ENCODE assay signal across 23 cellular contexts in the genomic region with DNA sequence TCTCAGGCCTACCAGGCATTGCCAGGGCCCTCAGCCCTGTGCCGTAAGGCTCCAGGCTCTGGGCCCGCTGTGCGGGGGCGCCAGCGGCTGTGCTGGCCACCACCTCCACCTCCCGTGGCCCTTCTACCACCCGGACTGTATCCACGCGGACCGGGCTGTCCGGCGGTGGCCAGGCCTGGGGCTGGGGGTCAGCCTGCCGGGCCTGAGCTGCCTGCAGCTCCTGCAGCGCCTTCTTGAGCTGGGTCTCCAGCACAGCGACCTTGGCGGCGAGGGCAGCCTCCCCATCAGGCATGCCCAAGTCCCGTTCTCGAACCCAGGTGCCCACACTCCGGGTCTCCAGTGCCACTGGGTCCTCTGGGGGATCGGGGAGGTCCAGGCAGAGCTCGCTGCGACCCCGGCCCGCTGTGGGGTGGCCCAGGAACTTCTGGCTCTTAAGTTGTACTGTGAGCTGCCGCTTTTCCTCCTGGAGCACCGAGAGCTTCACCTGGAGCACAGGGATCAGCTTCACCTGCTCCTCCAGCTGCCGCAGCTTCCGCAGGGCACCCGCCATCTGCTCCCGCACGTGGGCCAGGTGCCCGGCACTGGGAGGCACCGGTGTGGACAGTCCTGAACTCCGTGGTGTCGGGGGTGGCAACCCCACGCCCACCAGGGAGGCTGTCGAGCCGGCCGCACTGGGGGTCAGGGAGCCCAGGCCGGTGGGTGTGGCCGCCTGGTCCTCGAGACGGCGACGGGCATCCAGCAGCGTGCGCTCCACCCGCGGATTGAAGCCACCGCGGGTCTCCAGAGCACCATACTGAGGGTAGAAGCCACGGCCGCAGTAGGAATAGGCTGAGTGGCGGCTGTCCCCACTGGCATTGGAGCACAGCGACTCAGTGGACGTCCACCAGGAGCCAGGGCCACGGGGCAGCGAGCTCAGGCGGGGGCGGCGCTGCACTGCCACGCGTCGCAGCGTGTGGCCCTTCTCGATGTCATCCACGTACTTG. TPM values are rescaled to one million over a fixed set of nuclear protein-coding genes. Genes with fewer than 3 reads are reported as not detected.
DNase-seq lines count a peak whose midpoint lies in the region; ATAC-seq and TF ChIP-seq lines count a peak whose summit lies in the region.
"Had no signal": no experiment of that assay in that cellular context is flagged by ENCODE, and none has a peak within 500 bp of the region (broad histone marks: within the 10 kb centered on the region; RNA-seq: fewer than 3 reads in every experiment).

No MANE protein-coding gene starts in this region.

- no peak overlapping the region for H3K4ac ChIP-seq in neuronal stem cell (ENCODE audit: low read length)

- no peak overlapping the region for H2BK120ac ChIP-seq in neuronal stem cell (ENCODE audit: low read depth, low read length)

- POLR2A ChIA-PET in SK-N-SH (lab: Yijun Ruan, JAX), result no interaction called here
- POLR2A ChIA-PET in activated CD4-positive, alpha-beta T cell treated with anti-CD3 and anti-CD28 coated beads for 36 hours (lab: Charles Lee), result no interaction called here

- peak overlapping the region; percentile 56 for H3K14ac ChIP-seq in neuronal stem cell (ENCODE audit: low read length)

- H3K36me3 ChIP-seq in NT2/D1 (ENCODE audit: insufficient read depth, insufficient read length, low read length) (peaks cover 52% of the 10 kb centered on the region), esophagus (ENCODE audit: control insufficient read depth in 2 of 2, insufficient read depth in 2 of 2, low read length in 1 of 2) (peaks cover 0 to 18% of the 10 kb centered on the region in 2 donors), neuronal stem cell (replicated peaks in 1 of 2; ENCODE audit: control insufficient read depth in 2 of 2, insufficient read depth in 2 of 2, low read length in 2 of 2) (peaks cover 3 to 43% of the 10 kb centered on the region in 2 donors), thymus (ENCODE audit: control insufficient read depth, insufficient read depth) (peaks cover 8% of the 10 kb centered on the region), SK-N-SH (replicated peaks in 1 of 2; ENCODE audit: control insufficient read depth in 1 of 2, insufficient read depth in 2 of 2, low read length in 1 of 2) (peaks cover 29 to 36% of the 10 kb centered on the region in 2 experiments)

- peak overlapping the region; percentile 92 for H4K8ac ChIP-seq in neuronal stem cell (ENCODE audit: low read depth, low read length)

- H3K9me3 ChIP-seq in NT2/D1 (ENCODE audit: insufficient read depth, low read length), result no peaks in the 10 kb centered on the region
- H3K9me3 ChIP-seq in esophagus (ENCODE audit: control insufficient read depth in 2 of 2, insufficient read depth in 1 of 2, low read depth in 1 of 2, low read length in 1 of 2), result no peaks in the 10 kb centered on the region
- H3K9me3 ChIP-seq in neuronal stem cell (replicated peaks in 1 of 2; ENCODE audit: control insufficient read depth in 2 of 2, insufficient read depth in 1 of 2, low read depth in 1 of 2, low read length in 2 of 2), result no peaks in the 10 kb centered on the region
- H3K9me3 ChIP-seq in thymus (ENCODE audit: control insufficient read depth), result no peaks in the 10 kb centered on the region
- H3K9me3 ChIP-seq in SK-N-SH, result no peaks in the 10 kb centered on the region

- H3K79me1 ChIP-seq in neuronal stem cell (ENCODE audit: low read depth, low read length), result no peaks in the 10 kb centered on the region

- H3K4me1 Mint-ChIP-seq in activated CD4-positive, alpha-beta T cell treated with anti-CD3 and anti-CD28 coated beads for 36 hours, result peaks cover 7% of the 10 kb centered on the region

- intact Hi-C loops in activated CD4-positive, alpha-beta T cell treated with anti-CD3 and anti-CD28 coated beads for 36 hours (cut with DNase I, micrococcal nuclease), result no loop called here

- peaks cover 78% of the 10 kb centered on the region for H3K79me2 ChIP-seq in SK-N-SH (ENCODE audit: insufficient read depth)

- no peak for TF ChIP-seq CTCF in SK-N-SH (IDR thresholded peaks at IDR 0.05)

- 84 to 87% methylated on average over 68 of the region's 68 CpGs for WGBS in esophagus, 2 donors
- WGBS in neuronal stem cell (ENCODE audit: extremely low coverage in 2 of 2, insufficient read length in 2 of 2, insufficient replicate concordance in 1 of 2), 2 donors, result no CpG with 5 or more reads among the region's 68 CpGs
- 96% methylated on average over 68 of the region's 68 CpGs for WGBS in thymus
- WGBS in SK-N-SH (ENCODE audit: low lambda C conversion rate), result 97% methylated on average over 38 of the region's 68 CpGs

- no peak for ATAC-seq in GM21528 (IDR thresholded peaks at IDR 0.05; ENCODE audit: low FRiP score, unreplicated experiment)
- no peak for ATAC-seq in activated CD4-positive, alpha-beta T cell treated with anti-CD3 and anti-CD28 coated beads for 36 hours
- ATAC-seq: activated CD8-positive, alpha-beta T cell treated with anti-CD3 and anti-CD28 coated beads, Interleukin-2, amount 10 ng/mL, durations not matched to agents 7 days and 5 days; activated naive CD4-positive, alpha-beta T cell treated with anti-CD3 and anti-CD28 coated beads, Interleukin-2, amount 50 U/mL, for 72 hours; activated T-cell treated with anti-CD3 and anti-CD28 coated beads, Interleukin-2, amount 50 U/mL, for 4 hours; GM23338 had no signal

- no peak overlapping the region for H3K27ac Mint-ChIP-seq in activated CD4-positive, alpha-beta T cell treated with anti-CD3 and anti-CD28 coated beads for 36 hours
- H3K27ac Mint-ChIP-seq: activated CD8-positive, alpha-beta T cell treated with anti-CD3 and anti-CD28 coated beads, Interleukin-2, amount 10 ng/mL, durations not matched to agents 7 days and 5 days; activated naive CD4-positive, alpha-beta T cell treated with anti-CD3 and anti-CD28 coated beads, Interleukin-2, amount 50 U/mL, for 72 hours; GM23338; memory B cell; progenitor cell of endocrine pancreas had no signal

- no peak overlapping the region for H2BK5ac ChIP-seq in neuronal stem cell (ENCODE audit: low read length)

- H3K4me1 ChIP-seq in NT2/D1 (ENCODE audit: insufficient read depth, insufficient read length) (peaks cover 16% of the 10 kb centered on the region), esophagus (ENCODE audit: control insufficient read depth in 2 of 2, insufficient read depth in 2 of 2, low read length in 1 of 2) (peaks cover 0 to 12% of the 10 kb centered on the region in 2 donors), neuronal stem cell (ENCODE audit: control insufficient read depth in 2 of 2, insufficient read depth in 1 of 2, low read depth in 1 of 2, low read length in 2 of 2) (peaks cover 4 to 7% of the 10 kb centered on the region in 2 donors), thymus (ENCODE audit: control insufficient read depth, insufficient read depth, low read length) (peaks cover 10% of the 10 kb centered on the region), SK-N-SH (ENCODE audit: control insufficient read depth in 1 of 2, insufficient read depth in 2 of 2, low read depth in 1 of 2, low read length in 1 of 2) (peaks cover 10 to 24% of the 10 kb centered on the region in 2 experiments; a peak in 1 of 4 replicates)

- CTCF ChIA-PET in SK-N-SH (lab: Yijun Ruan, JAX), result interaction anchor here (1.4 kb wide), 1 partner anchor 11 kb away, joined by 4 read pairs; no protein-coding TSS in a partner anchor
- CTCF ChIA-PET in activated CD4-positive, alpha-beta T cell treated with anti-CD3 and anti-CD28 coated beads for 36 hours (lab: Charles Lee), result no interaction called here

- DNase-seq in NT2/D1 (ENCODE audit: low read depth, low spot score), result no peak
- no peak for DNase-seq in neuronal stem cell (ENCODE audit: low spot score)
- no peak for DNase-seq in SK-N-SH
- no peak for DNase-seq in activated CD4-positive, alpha-beta T cell treated with anti-CD3 and anti-CD28 coated beads for 36 hours
- DNase-seq in effector CD8-positive, alpha-beta T cell (lab: John Stamatoyannopoulos, UW), result no peak
- DNase-seq: activated CD8-positive, alpha-beta T cell treated with anti-CD3 and anti-CD28 coated beads, Interleukin-2, amount 10 ng/mL, durations not matched to agents 7 days and 5 days; activated T-cell treated with anti-CD3 and anti-CD28 coated beads, Interleukin-2, amount 50 U/mL, for 4 hours; DND-41; dorsolateral prefrontal cortex; NCI-H1417 treated with DMSO at 0.1 percent for 48 hours; NCI-H226; NK-92 treated with Interleukin-12 subunit alpha and Interleukin-12 subunit beta, amount 100 ng/mL, for 24 hours; T-helper 1 cell had no signal

- H2AFZ ChIP-seq in neuronal stem cell (ENCODE audit: low read length), result no peak overlapping the region
- H2AFZ ChIP-seq in SK-N-SH (ENCODE audit: low read depth), result no peak overlapping the region
- H2AFZ ChIP-seq: GM23338 had no signal

- H2AK5ac ChIP-seq in neuronal stem cell (ENCODE audit: low read depth, low read length), result peak overlapping the region; percentile 56

- H3K23ac ChIP-seq in neuronal stem cell (ENCODE audit: low read depth, low read length, poor library complexity), result no peak overlapping the region

- peak overlapping the region; percentile 56 for H3K9ac ChIP-seq in NT2/D1 (ENCODE audit: insufficient read length, low read depth)
- no peak overlapping the region for H3K9ac ChIP-seq in neuronal stem cell (ENCODE audit: low read depth, low read length, poor library complexity)
- no peak overlapping the region for H3K9ac ChIP-seq in SK-N-SH

- no peaks in the 10 kb centered on the region for H3K36me3 Mint-ChIP-seq in activated CD4-positive, alpha-beta T cell treated with anti-CD3 and anti-CD28 coated beads for 36 hours (ENCODE audit: low read depth)
- H3K36me3 Mint-ChIP-seq: activated naive CD4-positive, alpha-beta T cell treated with anti-CD3 and anti-CD28 coated beads, Interleukin-2, amount 50 U/mL, for 72 hours had no signal

- H3K27me3 ChIP-seq in NT2/D1 (ENCODE audit: insufficient read depth, insufficient read length), result no peaks in the 10 kb centered on the region
- no peaks in the 10 kb centered on the region for H3K27me3 ChIP-seq in esophagus (ENCODE audit: control insufficient read depth in 1 of 2, insufficient read depth in 2 of 2, low read length in 2 of 2)
- no peaks in the 10 kb centered on the region for H3K27me3 ChIP-seq in neuronal stem cell (ENCODE audit: control insufficient read depth in 3 of 3, insufficient read depth in 3 of 3, low read depth in 1 of 3, low read length in 3 of 3)
- H3K27me3 ChIP-seq in thymus (ENCODE audit: control insufficient read depth, insufficient read depth), result peaks cover 4% of the 10 kb centered on the region
- no peaks in the 10 kb centered on the region for H3K27me3 ChIP-seq in SK-N-SH (ENCODE audit: insufficient read depth)
- H3K27me3 ChIP-seq: dorsolateral prefrontal cortex had no signal

- H3K27ac ChIP-seq in esophagus (ENCODE audit: low read depth in 2 of 2, low read length in 1 of 2) (peak overlapping the region; percentile 37 to 57), neuronal stem cell (replicated peaks; ENCODE audit: low read length) (no peak overlapping the region), thymus (ENCODE audit: low read depth) (peak overlapping the region; percentile 18), SK-N-SH (ENCODE audit: low read depth in 2 of 2, low read length in 1 of 2) (no peak overlapping the region)

- H4K91ac ChIP-seq in neuronal stem cell (ENCODE audit: low read depth, low read length, poor library complexity), result no peak overlapping the region

- no peak for TF ChIP-seq RAD21 in SK-N-SH (IDR thresholded peaks at IDR 0.05; ENCODE audit: low read length)

- H3K4me3 ChIP-seq in NT2/D1 (ENCODE audit: insufficient read length, low read depth) (no peak overlapping the region), esophagus (ENCODE audit: low read depth in 1 of 2, low read length in 2 of 2) (no peak overlapping the region), neuronal stem cell (ENCODE audit: low read length in 2 of 2) (no peak overlapping the region), thymus (ENCODE audit: low read length) (no peak overlapping the region), SK-N-SH (ENCODE audit: low read depth in 2 of 2, low read length in 1 of 2) (no peak overlapping the region)
- H3K4me3 ChIP-seq: GM23338 had no signal

- TF ChIP-seq EP300 in SK-N-SH (IDR thresholded peaks at IDR 0.05; ENCODE audit: borderline replicate concordance in 1 of 2, low read depth in 1 of 2, low read length in 1 of 2), result no peak

- no peak overlapping the region for H2BK15ac ChIP-seq in neuronal stem cell (ENCODE audit: low read length)

- no peak overlapping the region for H3K4me3 Mint-ChIP-seq in activated CD4-positive, alpha-beta T cell treated with anti-CD3 and anti-CD28 coated beads for 36 hours
- H3K4me3 Mint-ChIP-seq: activated CD8-positive, alpha-beta T cell treated with anti-CD3 and anti-CD28 coated beads, Interleukin-2, amount 10 ng/mL, durations not matched to agents 7 days and 5 days; activated T-cell treated with anti-CD3 and anti-CD28 coated beads, Interleukin-2, amount 50 U/mL, for 4 hours; GM23338; memory B cell had no signal

- no peaks in the 10 kb centered on the region for H3K9me2 ChIP-seq in SK-N-SH

- H3K4me2 ChIP-seq in neuronal stem cell (ENCODE audit: insufficient read depth, low read length, poor library complexity, severe bottlenecking), result no peak overlapping the region
- no peak overlapping the region for H3K4me2 ChIP-seq in SK-N-SH
- H3K4me2 ChIP-seq: GM23338 had no signal

- H3K9me3 Mint-ChIP-seq in activated CD4-positive, alpha-beta T cell treated with anti-CD3 and anti-CD28 coated beads for 36 hours (ENCODE audit: low read depth), result no peaks in the 10 kb centered on the region
- H3K9me3 Mint-ChIP-seq: activated naive CD4-positive, alpha-beta T cell treated with anti-CD3 and anti-CD28 coated beads, Interleukin-2, amount 50 U/mL, for 72 hours; activated T-cell treated with anti-CD3 and anti-CD28 coated beads, Interleukin-2, amount 50 U/mL, for 4 hours; brain; GM23338; memory B cell; nephron had no signal

- H3F3A ChIP-seq in SK-N-SH (replicated peaks; ENCODE audit: insufficient read depth), result peaks cover 17% of the 10 kb centered on the region

- H3K18ac ChIP-seq in neuronal stem cell (ENCODE audit: low read length), result no peak overlapping the region

- H3K27me3 Mint-ChIP-seq in activated CD4-positive, alpha-beta T cell treated with anti-CD3 and anti-CD28 coated beads for 36 hours, result peaks cover 11% of the 10 kb centered on the region
- H3K27me3 Mint-ChIP-seq: progenitor cell of endocrine pancreas had no signal

- peaks cover 43% of the 10 kb centered on the region for H4K20me1 ChIP-seq in SK-N-SH (ENCODE audit: insufficient read depth)

- H2BK12ac ChIP-seq in neuronal stem cell (ENCODE audit: low read length), result peak overlapping the region; percentile 10

RNA-seq across cellular contexts. Expression of gene KANK2, which starts 4.1 kb away (rescaled TPM):
- 10 to 100 TPM; 33.1 to 53.9 TPM for polyA plus RNA-seq in esophagus
- 19.8 TPM for polyA plus RNA-seq in neuronal stem cell (2013, experiment 1 of 2)
- polyA plus RNA-seq in neuronal stem cell (2013, experiment 2 of 2), result 19.2 TPM
- 18.3 TPM for polyA plus RNA-seq in thymus
- 63.9 and 92.4 TPM in 2 replicates for polyA plus RNA-seq in SK-N-SH (2012; rRNA removed)
- polyA plus RNA-seq in SK-N-SH (2012; cell fraction: cytosol; rRNA removed), result 53.5 and 70.6 TPM in 2 replicates
- polyA plus RNA-seq in SK-N-SH (2012; cell fraction: nucleus; rRNA removed), result 95.9 and 113 TPM in 2 replicates
- total RNA-seq in activated CD4-positive, alpha-beta T cell treated with anti-CD3 and anti-CD28 coated beads for 36 hours, result 1 to 10 TPM in 1 of 2 experiments, under 1 TPM in 1; 0.91 to 1.2 TPM

RNA-seq across cellular contexts. Expression of gene SPC24, which starts 37.7 kb away (rescaled TPM):
- 10 to 100 TPM in 1 of 2 donors, 1 to 10 TPM in 1; 3.7 to 11.4 TPM for polyA plus RNA-seq in esophagus
- polyA plus RNA-seq in neuronal stem cell (2013, experiment 1 of 2), result 21.3 TPM
- 22.7 TPM for polyA plus RNA-seq in neuronal stem cell (2013, experiment 2 of 2)
- 4.0 TPM for polyA plus RNA-seq in thymus
- 12.7 and 18.9 TPM in 2 replicates for polyA plus RNA-seq in SK-N-SH (2012; rRNA removed)
- polyA plus RNA-seq in SK-N-SH (2012; cell fraction: cytosol; rRNA removed), result 8.5 and 13.1 TPM in 2 replicates
- polyA plus RNA-seq in SK-N-SH (2012; cell fraction: nucleus; rRNA removed), result 25.0 and 27.1 TPM in 2 replicates
- 10 to 100 TPM; 59.6 to 72.2 TPM for total RNA-seq in activated CD4-positive, alpha-beta T cell treated with anti-CD3 and anti-CD28 coated beads for 36 hours

RNA-seq across cellular contexts. Expression of gene ANGPTL8, which starts 46.2 kb away (rescaled TPM):
- under 1 TPM in 1 of 2 donors, not detected in 1; 0.15 TPM for polyA plus RNA-seq in esophagus
- 0.43 TPM for polyA plus RNA-seq in neuronal stem cell (2013, experiment 1 of 2)
- polyA plus RNA-seq in neuronal stem cell (2013, experiment 2 of 2), result not detected
- polyA plus RNA-seq in thymus, result 0.16 TPM
- 0.21 TPM in 1 of 2 replicates, not detected in the other for polyA plus RNA-seq in SK-N-SH (2012; rRNA removed)
- 0.08 and 0.25 TPM in 2 replicates for polyA plus RNA-seq in SK-N-SH (2012; cell fraction: cytosol; rRNA removed)
- 0.41 and 0.66 TPM in 2 replicates for polyA plus RNA-seq in SK-N-SH (2012; cell fraction: nucleus; rRNA removed)
- not detected for total RNA-seq in activated CD4-positive, alpha-beta T cell treated with anti-CD3 and anti-CD28 coated beads for 36 hours
- total RNA-seq: activated CD8-positive, alpha-beta T cell treated with anti-CD3 and anti-CD28 coated beads, Interleukin-2, amount 10 ng/mL, durations not matched to agents 7 days and 5 days; activated naive CD4-positive, alpha-beta T cell treated with anti-CD3 and anti-CD28 coated beads, Interleukin-2, amount 50 U/mL, for 72 hours; activated T-cell treated with anti-CD3 and anti-CD28 coated beads, Interleukin-2, amount 50 U/mL, for 4 hours; epithelial cell of proximal tubule; GM23338; progenitor cell of endocrine pancreas had no signal
- polyA plus RNA-seq: GM23338 had no signal

Comparison
In these comparisons a context has a peak if more than half of its experiments do, and no peak if none do; other contexts are left out.
1. H3K27ac ChIP-seq: peak in esophagus (2 of 2) and thymus (single experiment); none in neuronal stem cell (single experiment) and SK-N-SH (0 of 2).